11 cellular contexts compared by ENCODE assay signal in genomic region chr20:63686094-63686491, GRCh38. TPM values are rescaled to one million over a fixed set of nuclear protein-coding genes. Genes with fewer than 3 reads are reported as not detected.
DNase-seq lines count a peak whose midpoint lies in the region; ATAC-seq and TF ChIP-seq lines count a peak whose summit lies in the region.
"Had no signal": no experiment of that assay in that cellular context is flagged by ENCODE, and none has a peak within 500 bp of the region (broad histone marks: within the 10 kb centered on the region; RNA-seq: fewer than 3 reads in every experiment).

No MANE protein-coding gene starts in this region.

- no peaks in the 10 kb centered on the region for H4K20me1 ChIP-seq in mammary epithelial cell (ENCODE audit: insufficient read depth, low read length)
- no peaks in the 10 kb centered on the region for H4K20me1 ChIP-seq in H9 (ENCODE audit: control insufficient read depth, insufficient read depth, insufficient read length)

- H3K4ac ChIP-seq in neuronal stem cell (ENCODE audit: low read length) (peak overlapping the region; percentile 89), H9 (ENCODE audit: low read depth, low read length) (no peak overlapping the region)

- H2AK5ac ChIP-seq in neuronal stem cell (ENCODE audit: low read depth, low read length), result peak overlapping the region; percentile 96
- no peak overlapping the region for H2AK5ac ChIP-seq in H9 (ENCODE audit: insufficient read length, low read length)

- peak overlapping the region in 1 of 3 donors; percentile 39 for H3K4me3 ChIP-seq in breast epithelium
- no peak overlapping the region for H3K4me3 ChIP-seq in mammary epithelial cell (replicated peaks in 1 of 3; ENCODE audit: insufficient read depth in 1 of 3, low read depth in 2 of 3, low read length in 3 of 3)
- H3K4me3 ChIP-seq in endodermal cell (ENCODE audit: low read length), result no peak overlapping the region
- H3K4me3 ChIP-seq in neuronal stem cell (ENCODE audit: low read length in 2 of 2), result no peak overlapping the region
- peak overlapping the region; percentile 25 for H3K4me3 ChIP-seq in upper lobe of right lung
- H3K4me3 ChIP-seq: mucosa of descending colon had no signal

- TF ChIP-seq CTCF in breast epithelium (IDR thresholded peaks at IDR 0.05) (no peak), mammary epithelial cell (conservative IDR thresholded peaks at IDR 0.05 in 1 of 2, IDR thresholded peaks at IDR 0.05 in 1 of 2; ENCODE audit: extremely low read depth in 1 of 2, insufficient read depth in 1 of 2, low read depth in 1 of 2, low read length in 2 of 2) (no peak), endodermal cell (conservative IDR thresholded peaks at IDR 0.05) (no peak), upper lobe of right lung (IDR thresholded peaks at IDR 0.05) (no peak), H9 (conservative IDR thresholded peaks at IDR 0.05) (no peak)

- H3K9me3 Mint-ChIP-seq in endodermal cell (no peaks in the 10 kb centered on the region), H9 (no peaks in the 10 kb centered on the region)
- H3K9me3 Mint-ChIP-seq: activated B cell treated with CpG ODN at 0.5 μM for 24 hours had no signal

- no peak overlapping the region for H2AFZ ChIP-seq in mammary epithelial cell (ENCODE audit: low read depth, low read length)
- H2AFZ ChIP-seq in neuronal stem cell (ENCODE audit: low read length), result no peak overlapping the region
- no peak overlapping the region for H2AFZ ChIP-seq in H9 (ENCODE audit: low read length)

- no peaks in the 10 kb centered on the region for H3K23me2 ChIP-seq in H9 (ENCODE audit: insufficient read length, low read depth, low read length, poor library complexity, severe bottlenecking)

- no peaks in the 10 kb centered on the region for H3K9me3 ChIP-seq in breast epithelium
- no peaks in the 10 kb centered on the region for H3K9me3 ChIP-seq in mammary epithelial cell (replicated peaks; ENCODE audit: insufficient read depth, low read length)
- no peaks in the 10 kb centered on the region for H3K9me3 ChIP-seq in endodermal cell (ENCODE audit: control insufficient read depth, low read length)
- H3K9me3 ChIP-seq in neuronal stem cell (replicated peaks in 1 of 2; ENCODE audit: control insufficient read depth in 2 of 2, insufficient read depth in 1 of 2, low read depth in 1 of 2, low read length in 2 of 2), result peaks cover 0 to 5% of the 10 kb centered on the region in 2 donors
- no peaks in the 10 kb centered on the region for H3K9me3 ChIP-seq in upper lobe of right lung
- H3K9me3 ChIP-seq in H9 (ENCODE audit: control insufficient read depth, low read depth, low read length), result no peaks in the 10 kb centered on the region
- H3K9me3 ChIP-seq: mucosa of descending colon had no signal

- TF ChIP-seq POLR2A in breast epithelium (IDR thresholded peaks at IDR 0.05), result no peak

- CTCF ChIA-PET in mammary epithelial cell (lab: Charles Lee; ENCODE audit: low non-redundant PET), result no interaction called here

- H3K27ac Mint-ChIP-seq in endodermal cell, result no peak overlapping the region
- H3K27ac Mint-ChIP-seq in H9, result no peak overlapping the region
- H3K27ac Mint-ChIP-seq: activated B cell treated with CpG ODN at 0.5 μM for 24 hours had no signal

- H3K4me2 ChIP-seq in mammary epithelial cell (ENCODE audit: insufficient read depth, low read depth, low read length) (no peak overlapping the region), neuronal stem cell (ENCODE audit: insufficient read depth, low read length, poor library complexity, severe bottlenecking) (no peak overlapping the region), H9 (ENCODE audit: insufficient read depth, insufficient read length, low read length) (no peak overlapping the region)

- dilution Hi-C loops in mammary epithelial cell (cut with HindIII; ENCODE audit: low sequenced_read_pairs), result no loop called here

- peak overlapping the region; percentile 70 for H4K8ac ChIP-seq in neuronal stem cell (ENCODE audit: low read depth, low read length)
- no peak overlapping the region for H4K8ac ChIP-seq in H9 (replicated peaks; ENCODE audit: insufficient read length, low read depth, low read length)

- H3K9ac ChIP-seq in mammary epithelial cell (ENCODE audit: insufficient read depth, low read length) (no peak overlapping the region), endodermal cell (ENCODE audit: extremely low read depth, low read length, poor library complexity, severe bottlenecking) (no peak overlapping the region), neuronal stem cell (ENCODE audit: low read depth, low read length, poor library complexity) (peak overlapping the region; percentile 88), H9 (ENCODE audit: extremely low read depth, insufficient read length, low read length) (no peak overlapping the region)

- peak overlapping the region; percentile 21 for H3K14ac ChIP-seq in neuronal stem cell (ENCODE audit: low read length)
- no peak overlapping the region for H3K14ac ChIP-seq in H9 (ENCODE audit: insufficient read depth, low read length)

- no peak overlapping the region for H3K56ac ChIP-seq in H9 (ENCODE audit: insufficient read length, low read depth, low read length)

- DNase-seq in breast epithelium (ENCODE audit: low spot score in 2 of 2), result no peak
- no peak for DNase-seq in mammary epithelial cell
- DNase-seq in endodermal cell, result no peak
- no peak for DNase-seq in neuronal stem cell (ENCODE audit: low spot score)
- DNase-seq in upper lobe of right lung, result no peak
- no peak for DNase-seq in H9
- no peak for DNase-seq in sciatic nerve (ENCODE audit: low spot score)
- DNase-seq: activated B cell treated with CpG ODN at 0.5 μM for 24 hours, NCI-H526 treated with DMSO at 0.1 percent for 48 hours had no signal

- H3K36me3 ChIP-seq in breast epithelium, result no peaks in the 10 kb centered on the region
- no peaks in the 10 kb centered on the region for H3K36me3 ChIP-seq in mammary epithelial cell (ENCODE audit: insufficient read depth, low read length)
- no peaks in the 10 kb centered on the region for H3K36me3 ChIP-seq in endodermal cell (ENCODE audit: control insufficient read depth, insufficient read depth, low read length)
- H3K36me3 ChIP-seq in neuronal stem cell (replicated peaks in 1 of 2; ENCODE audit: control insufficient read depth in 2 of 2, insufficient read depth in 2 of 2, low read length in 2 of 2), result peaks cover 2 to 20% of the 10 kb centered on the region in 2 donors
- H3K36me3 ChIP-seq in upper lobe of right lung, result no peaks in the 10 kb centered on the region

- H2BK120ac ChIP-seq in neuronal stem cell (ENCODE audit: low read depth, low read length) (no peak overlapping the region), H9 (ENCODE audit: low read depth, low read length, poor library complexity, severe bottlenecking) (no peak overlapping the region)

- H3K79me1 ChIP-seq in neuronal stem cell (ENCODE audit: low read depth, low read length) (peaks cover 4% of the 10 kb centered on the region), H9 (ENCODE audit: insufficient read depth, low read depth, low read length, poor library complexity, severe bottlenecking) (no peaks in the 10 kb centered on the region)

- in situ Hi-C loops in mammary epithelial cell (cut with MboI; ENCODE audit: low sequenced_read_pairs in 2 of 2), result no loop called here

- no TSS peak for BruUV-seq in mammary epithelial cell (replicated peaks; lab: Mats Ljungman, UMichigan)

- no peak overlapping the region for H3T11ph ChIP-seq in H9 (ENCODE audit: low read length)

- H3K27me3 Mint-ChIP-seq in endodermal cell (ENCODE audit: insufficient read depth) (no peaks in the 10 kb centered on the region), H9 (ENCODE audit: low read depth) (no peaks in the 10 kb centered on the region)
- H3K27me3 Mint-ChIP-seq: activated B cell treated with CpG ODN at 0.5 μM for 24 hours had no signal

- intact Hi-C loops in breast epithelium (cut with DNase I; ENCODE audit: low total_unique reads) (no loop called here), mammary epithelial cell (cut with micrococcal nuclease) (no loop called here), upper lobe of right lung (cut with DNase I) (no loop called here), sciatic nerve (cut with DNase I) (no loop called here)

- WGBS in mammary epithelial cell (ENCODE audit: low coverage, missing lambda C conversion rate), result 98% methylated on average over 21 of the region's 24 CpGs
- WGBS in endodermal cell (ENCODE audit: insufficient coverage in 1 of 2, insufficient read length in 1 of 2), 2 experiments, result 95 to 96% methylated on average over 23 to 24 of the region's 24 CpGs
- WGBS in neuronal stem cell (ENCODE audit: extremely low coverage in 2 of 2, insufficient read length in 2 of 2, insufficient replicate concordance in 1 of 2), 2 donors, result no CpG with 5 or more reads among the region's 24 CpGs
- no CpG with 5 or more reads among the region's 24 CpGs for WGBS in H9 (ENCODE audit: extremely low coverage, insufficient read length, low lambda C conversion rate)

- ATAC-seq in upper lobe of right lung (no peak), sciatic nerve (no peak), HG03354 (IDR thresholded peaks at IDR 0.05; ENCODE audit: poor library complexity, severe bottlenecking, unreplicated experiment) (no peak)

- H3K18ac ChIP-seq in neuronal stem cell (ENCODE audit: low read length) (peak overlapping the region; percentile 93), H9 (ENCODE audit: insufficient read length, low read depth, low read length) (no peak overlapping the region)

- H3K27me3 ChIP-seq in breast epithelium (no peaks in the 10 kb centered on the region), mammary epithelial cell (ENCODE audit: insufficient read depth, low read length) (no peaks in the 10 kb centered on the region), endodermal cell (ENCODE audit: control insufficient read depth, insufficient read depth, low read length, poor library complexity, severe bottlenecking) (no peaks in the 10 kb centered on the region), neuronal stem cell (ENCODE audit: control insufficient read depth in 3 of 3, insufficient read depth in 3 of 3, low read depth in 1 of 3, low read length in 3 of 3) (no peaks in the 10 kb centered on the region), upper lobe of right lung (no peaks in the 10 kb centered on the region), H9 (ENCODE audit: insufficient read depth, low read length) (no peaks in the 10 kb centered on the region)

- H3K27ac ChIP-seq in breast epithelium (peak overlapping the region; percentile 45 to 96), mammary epithelial cell (ENCODE audit: insufficient read depth, low read depth, low read length) (no peak overlapping the region), endodermal cell (ENCODE audit: low read depth, low read length) (peak overlapping the region; percentile 81), neuronal stem cell (replicated peaks; ENCODE audit: low read length) (peak overlapping the region; percentile 49), upper lobe of right lung (peak overlapping the region; percentile 91), H9 (ENCODE audit: insufficient read length, low read depth, low read length) (no peak overlapping the region)

- H2BK15ac ChIP-seq in neuronal stem cell (ENCODE audit: low read length), result peak overlapping the region; percentile 67
- no peak overlapping the region for H2BK15ac ChIP-seq in H9 (ENCODE audit: low read depth, low read length)

- peak overlapping the region; percentile 97 for H2BK5ac ChIP-seq in neuronal stem cell (ENCODE audit: low read length)
- H2BK5ac ChIP-seq in H9 (ENCODE audit: insufficient read length, low read length), result no peak overlapping the region

- no peak overlapping the region for H2BK20ac ChIP-seq in H9 (ENCODE audit: low read depth, low read length, poor library complexity, severe bottlenecking)

- H4K91ac ChIP-seq in neuronal stem cell (ENCODE audit: low read depth, low read length, poor library complexity) (peak overlapping the region; percentile 92), H9 (ENCODE audit: insufficient read length, low read depth, low read length) (no peak overlapping the region)

- H3K4me1 Mint-ChIP-seq in endodermal cell (no peaks in the 10 kb centered on the region), H9 (no peaks in the 10 kb centered on the region)

- H3K36me3 Mint-ChIP-seq in endodermal cell (ENCODE audit: low read depth) (no peaks in the 10 kb centered on the region), H9 (ENCODE audit: insufficient read depth in 1 of 3, low read depth in 3 of 3) (peaks cover 0 to 3% (median 0%) of the 10 kb centered on the region in 3 experiments; a peak in 2 of 7 replicates)

- no peak overlapping the region for H4K5ac ChIP-seq in H9 (ENCODE audit: insufficient read length, low read depth, low read length)

- peaks cover under 1% of the 10 kb centered on the region for H3K79me2 ChIP-seq in mammary epithelial cell (ENCODE audit: insufficient read depth, low read length)
- no peaks in the 10 kb centered on the region for H3K79me2 ChIP-seq in H9 (ENCODE audit: insufficient read depth, low read length)

- H2BK12ac ChIP-seq in neuronal stem cell (ENCODE audit: low read length) (peak overlapping the region; percentile 90), H9 (ENCODE audit: insufficient read length, low read depth, low read length) (no peak overlapping the region)

- H3K23ac ChIP-seq in neuronal stem cell (ENCODE audit: low read depth, low read length, poor library complexity) (peak overlapping the region; percentile 58), H9 (ENCODE audit: insufficient read length, low read depth, low read length) (no peak overlapping the region)

- peaks cover 8 to 18% of the 10 kb centered on the region in 2 donors for H3K4me1 ChIP-seq in breast epithelium
- H3K4me1 ChIP-seq in mammary epithelial cell (ENCODE audit: insufficient read depth, low read length), result peaks cover 31% of the 10 kb centered on the region
- no peaks in the 10 kb centered on the region for H3K4me1 ChIP-seq in endodermal cell (ENCODE audit: control insufficient read depth, insufficient read depth, low read length)
- H3K4me1 ChIP-seq in neuronal stem cell (ENCODE audit: control insufficient read depth in 2 of 2, insufficient read depth in 1 of 2, low read depth in 1 of 2, low read length in 2 of 2), result peaks cover 14 to 17% of the 10 kb centered on the region in 2 donors
- peaks cover 53% of the 10 kb centered on the region for H3K4me1 ChIP-seq in upper lobe of right lung
- H3K4me1 ChIP-seq in H9 (ENCODE audit: insufficient read depth, low read length), result no peaks in the 10 kb centered on the region

- H3K4me3 Mint-ChIP-seq in endodermal cell, result no peak overlapping the region
- no peak overlapping the region for H3K4me3 Mint-ChIP-seq in H9
- H3K4me3 Mint-ChIP-seq: activated B cell treated with CpG ODN at 0.5 μM for 24 hours had no signal

RNA-seq across cellular contexts. Expression of gene TNFRSF6B, which starts 10.4 kb away (rescaled TPM):
- 10 to 100 TPM in 1 of 3 donors, 1 to 10 TPM in 2; 2.8 to 40.0 (median 7.4) TPM for total RNA-seq in breast epithelium
- 10 to 100 TPM in 1 of 2 donors, 1 to 10 TPM in 1; 8.3 to 76.5 TPM for total RNA-seq in mammary epithelial cell
- polyA plus RNA-seq in mammary epithelial cell, result 461 TPM
- 35.7 TPM for polyA minus RNA-seq in mammary epithelial cell
- total RNA-seq in endodermal cell, result not detected
- polyA plus RNA-seq in endodermal cell (2013, experiment 1 of 2), result 2.0 TPM
- polyA plus RNA-seq in endodermal cell (2013, experiment 2 of 2), result 1.1 TPM
- polyA plus RNA-seq in neuronal stem cell (2013, experiment 1 of 2), result 0.70 TPM
- polyA plus RNA-seq in neuronal stem cell (2013, experiment 2 of 2), result 0.90 TPM
- 14.4 TPM for total RNA-seq in upper lobe of right lung
- total RNA-seq in H9 (2021), result 0.86 TPM in 1 of 2 replicates, not detected in the other
- 6.1 TPM for total RNA-seq in sciatic nerve
- total RNA-seq: activated B cell treated with CpG ODN at 0.5 μM for 24 hours had no signal

RNA-seq across cellular contexts. Expression of gene ARFRP1, which starts 21.7 kb away (rescaled TPM):
- total RNA-seq in breast epithelium, result 10 to 100 TPM; 30.7 to 41.0 (median 32.3) TPM
- total RNA-seq in mammary epithelial cell, result 10 to 100 TPM; 28.8 to 61.1 TPM
- polyA plus RNA-seq in mammary epithelial cell, result 35.9 TPM
- 31.2 TPM for polyA minus RNA-seq in mammary epithelial cell
- 10 to 100 TPM; 41.6 to 46.2 TPM for total RNA-seq in endodermal cell
- 17.2 TPM for polyA plus RNA-seq in endodermal cell (2013, experiment 1 of 2)
- polyA plus RNA-seq in endodermal cell (2013, experiment 2 of 2), result 13.7 TPM
- 8.8 TPM for polyA plus RNA-seq in neuronal stem cell (2013, experiment 1 of 2)
- 8.0 TPM for polyA plus RNA-seq in neuronal stem cell (2013, experiment 2 of 2)
- 49.4 TPM for total RNA-seq in upper lobe of right lung
- total RNA-seq in H9 (2021), result 39.5 and 42.7 TPM in 2 replicates
- total RNA-seq in sciatic nerve, result 49.1 TPM

RNA-seq across cellular contexts. Expression of gene ZGPAT, which starts 21.7 kb away (rescaled TPM):
- total RNA-seq in breast epithelium (10 to 100 TPM; 17.6 to 26.9 (median 24.9) TPM), mammary epithelial cell (10 to 100 TPM; 11.8 to 20.9 TPM), endodermal cell (10 to 100 TPM; 28.8 to 29.5 TPM), upper lobe of right lung (27.6 TPM), H9 (2021) (25.5 and 27.6 TPM in 2 replicates), sciatic nerve (23.8 TPM)
- polyA plus RNA-seq in mammary epithelial cell, result 13.2 TPM
- 6.8 TPM for polyA minus RNA-seq in mammary epithelial cell
- 20.8 TPM for polyA plus RNA-seq in endodermal cell (2013, experiment 1 of 2)
- polyA plus RNA-seq in endodermal cell (2013, experiment 2 of 2), result 22.4 TPM
- 11.0 TPM for polyA plus RNA-seq in neuronal stem cell (2013, experiment 1 of 2)
- polyA plus RNA-seq in neuronal stem cell (2013, experiment 2 of 2), result 11.0 TPM

RNA-seq across cellular contexts. Expression of gene RTEL1, which starts 28.0 kb away (rescaled TPM):
- total RNA-seq in breast epithelium (10 to 100 TPM; 12.5 to 22.3 (median 15.1) TPM), mammary epithelial cell (10 to 100 TPM in 1 of 2 donors, 1 to 10 TPM in 1; 8.0 to 32.5 TPM), endodermal cell (10 to 100 TPM; 33.9 to 36.7 TPM), upper lobe of right lung (26.7 TPM), H9 (2021) (33.4 and 36.5 TPM in 2 replicates), sciatic nerve (34.1 TPM)
- polyA plus RNA-seq in mammary epithelial cell, result 11.5 TPM
- polyA minus RNA-seq in mammary epithelial cell, result 87.4 TPM
- 17.6 TPM for polyA plus RNA-seq in endodermal cell (2013, experiment 1 of 2)
- polyA plus RNA-seq in endodermal cell (2013, experiment 2 of 2), result 14.2 TPM
- 5.1 TPM for polyA plus RNA-seq in neuronal stem cell (2013, experiment 1 of 2)
- polyA plus RNA-seq in neuronal stem cell (2013, experiment 2 of 2), result 5.1 TPM

RNA-seq across cellular contexts. Expression of gene STMN3, which starts 32.9 kb away (rescaled TPM):
- total RNA-seq in breast epithelium (10 to 100 TPM; 11.8 to 19.6 (median 17.7) TPM), mammary epithelial cell (1 to 10 TPM; 7.5 to 8.5 TPM), endodermal cell (10 to 100 TPM in 1 of 2 donors, 1 to 10 TPM in 1; 6.7 to 18.3 TPM), upper lobe of right lung (12.4 TPM), H9 (2021) (54.0 and 58.4 TPM in 2 replicates), sciatic nerve (19.7 TPM)
- polyA plus RNA-seq in mammary epithelial cell, result 15.2 TPM
- 10.4 TPM for polyA minus RNA-seq in mammary epithelial cell
- 52.0 TPM for polyA plus RNA-seq in endodermal cell (2013, experiment 1 of 2)
- polyA plus RNA-seq in endodermal cell (2013, experiment 2 of 2), result 47.9 TPM
- 4.5 TPM for polyA plus RNA-seq in neuronal stem cell (2013, experiment 1 of 2)
- 4.6 TPM for polyA plus RNA-seq in neuronal stem cell (2013, experiment 2 of 2)

Comparison
In these comparisons a context has a peak if more than half of its experiments do, and no peak if none do; other contexts are left out.
1. H3K27ac ChIP-seq: peak in breast epithelium (2 of 2), endodermal cell (single experiment), neuronal stem cell (single experiment) and upper lobe of right lung (single experiment); none in mammary epithelial cell (single experiment) and H9 (single experiment).